33 cellular contexts compared by ENCODE assay signal in the genomic region with DNA sequence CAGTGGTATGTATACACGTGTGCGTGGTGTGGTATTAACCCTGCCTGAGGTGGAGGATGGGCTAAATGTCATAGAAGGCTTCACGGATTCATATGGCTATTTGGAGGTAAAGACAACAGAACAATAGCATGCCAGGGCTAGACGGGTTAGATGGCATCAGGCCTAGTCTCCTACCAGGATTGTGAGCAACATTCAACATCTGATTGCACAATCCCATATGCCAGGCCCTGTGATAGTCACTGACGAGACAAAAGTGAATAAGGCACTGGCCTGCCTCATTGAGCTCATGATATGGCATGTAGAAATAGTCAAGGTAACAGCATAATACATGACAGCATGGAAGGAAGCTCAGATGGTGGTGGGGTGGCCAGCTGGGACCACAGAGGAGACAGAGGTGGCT.
"Had no signal": no experiment of that assay in that cellular context is flagged by ENCODE, and none has a peak within 500 bp of the region (broad histone marks: within the 10 kb centered on the region; RNA-seq: fewer than 3 reads in every experiment).

No MANE protein-coding gene starts in this region.

- FAIRE-seq: astrocyte, kidney had no signal

- H3K9me3 Mint-ChIP-seq: activated CD4-positive, alpha-beta T cell treated with anti-CD3 and anti-CD28 coated beads, Interleukin-2, amount 10 ng/mL, durations not matched to agents 7 days and 5 days; activated CD8-positive, alpha-beta T cell treated with anti-CD3 and anti-CD28 coated beads for 36 hours; activated T-cell treated with anti-CD3 and anti-CD28 coated beads, Interleukin-2, amount 50 U/mL, for 4 hours; activated T-helper 17 cell treated with anti-CD3 and anti-CD28 coated beads, Interleukin-2, amount 50 U/mL, for 72 hours; central memory CD8-positive, alpha-beta T cell; dendritic cell treated with granulocyte-macrophage colony-stimulating factor and Interleukin-4, amounts not matched to agents 40 ng/mL and 50 ng/mL, for 4 days; endodermal cell; immature natural killer cell; memory B cell; naive thymus-derived CD8-positive, alpha-beta T cell; stimulated activated effector memory CD8-positive, alpha-beta T cell treated with anti-CD3 and anti-CD28 coated beads, Interleukin-12 subunit alpha, Interleukin-12 subunit beta, amount 100 ng/mL, for 72 hours; stimulated activated naive CD8-positive, alpha-beta T cell treated with anti-CD3 and anti-CD28 coated beads, Interleukin-15, amount 100 ng/mL, for 72 hours had no signal

- ATAC-seq: activated CD8-positive, alpha-beta T cell treated with anti-CD3 and anti-CD28 coated beads for 36 hours; activated T-cell treated with anti-CD3 and anti-CD28 coated beads, Interleukin-2, amount 50 U/mL, for 4 hours; activated T-helper 17 cell treated with anti-CD3 and anti-CD28 coated beads, Interleukin-2, amount 50 U/mL, for 72 hours; foreskin keratinocyte; left colon; naive thymus-derived CD8-positive, alpha-beta T cell; stimulated activated effector memory CD8-positive, alpha-beta T cell treated with anti-CD3 and anti-CD28 coated beads, Interleukin-12 subunit alpha, Interleukin-12 subunit beta, amount 100 ng/mL, for 72 hours; stimulated activated naive CD8-positive, alpha-beta T cell treated with anti-CD3 and anti-CD28 coated beads, Interleukin-15, amount 100 ng/mL, for 72 hours; T-helper 17 cell had no signal

- H3K27ac Mint-ChIP-seq: activated CD4-positive, alpha-beta T cell treated with anti-CD3 and anti-CD28 coated beads, Interleukin-2, amount 10 ng/mL, durations not matched to agents 7 days and 5 days; activated CD8-positive, alpha-beta T cell treated with anti-CD3 and anti-CD28 coated beads for 36 hours; activated T-helper 17 cell treated with anti-CD3 and anti-CD28 coated beads, Interleukin-2, amount 50 U/mL, for 72 hours; dendritic cell treated with granulocyte-macrophage colony-stimulating factor and Interleukin-4, amounts not matched to agents 40 ng/mL and 50 ng/mL, for 4 days; endodermal cell; immature natural killer cell; memory B cell; naive thymus-derived CD8-positive, alpha-beta T cell; stimulated activated effector memory CD8-positive, alpha-beta T cell treated with anti-CD3 and anti-CD28 coated beads, Interleukin-12 subunit alpha, Interleukin-12 subunit beta, amount 100 ng/mL, for 72 hours; stimulated activated naive CD8-positive, alpha-beta T cell treated with anti-CD3 and anti-CD28 coated beads, Interleukin-15, amount 100 ng/mL, for 72 hours; T-helper 17 cell had no signal

- H3K4me3 Mint-ChIP-seq: activated CD4-positive, alpha-beta T cell treated with anti-CD3 and anti-CD28 coated beads, Interleukin-2, amount 10 ng/mL, durations not matched to agents 7 days and 5 days; activated CD8-positive, alpha-beta T cell treated with anti-CD3 and anti-CD28 coated beads for 36 hours; activated T-cell treated with anti-CD3 and anti-CD28 coated beads, Interleukin-2, amount 50 U/mL, for 4 hours; activated T-helper 17 cell treated with anti-CD3 and anti-CD28 coated beads, Interleukin-2, amount 50 U/mL, for 72 hours; central memory CD8-positive, alpha-beta T cell; dendritic cell treated with granulocyte-macrophage colony-stimulating factor and Interleukin-4, amounts not matched to agents 40 ng/mL and 50 ng/mL, for 4 days; endodermal cell; immature natural killer cell; memory B cell; naive thymus-derived CD8-positive, alpha-beta T cell; neural crest cell; stimulated activated effector memory CD8-positive, alpha-beta T cell treated with anti-CD3 and anti-CD28 coated beads, Interleukin-12 subunit alpha, Interleukin-12 subunit beta, amount 100 ng/mL, for 72 hours; stimulated activated naive CD8-positive, alpha-beta T cell treated with anti-CD3 and anti-CD28 coated beads, Interleukin-15, amount 100 ng/mL, for 72 hours; T-helper 17 cell had no signal

- H3K4me1 Mint-ChIP-seq: activated CD4-positive, alpha-beta T cell treated with anti-CD3 and anti-CD28 coated beads, Interleukin-2, amount 10 ng/mL, durations not matched to agents 7 days and 5 days; activated T-helper 17 cell treated with anti-CD3 and anti-CD28 coated beads, Interleukin-2, amount 50 U/mL, for 72 hours; central memory CD8-positive, alpha-beta T cell; immature natural killer cell; memory B cell; naive thymus-derived CD8-positive, alpha-beta T cell; neural crest cell; stimulated activated effector memory CD8-positive, alpha-beta T cell treated with anti-CD3 and anti-CD28 coated beads, Interleukin-12 subunit alpha, Interleukin-12 subunit beta, amount 100 ng/mL, for 72 hours; stimulated activated naive CD8-positive, alpha-beta T cell treated with anti-CD3 and anti-CD28 coated beads, Interleukin-15, amount 100 ng/mL, for 72 hours; T-helper 17 cell had no signal

- H3K36me3 Mint-ChIP-seq: immature natural killer cell; memory B cell; naive thymus-derived CD8-positive, alpha-beta T cell; stimulated activated effector memory CD8-positive, alpha-beta T cell treated with anti-CD3 and anti-CD28 coated beads, Interleukin-12 subunit alpha, Interleukin-12 subunit beta, amount 100 ng/mL, for 72 hours had no signal

- DNase-seq: activated CD4-positive, alpha-beta T cell treated with anti-CD3 and anti-CD28 coated beads, Interleukin-2, amount 10 ng/mL, durations not matched to agents 7 days and 5 days; activated CD4-positive, CD25-positive, alpha-beta regulatory T cell treated with anti-CD3 and anti-CD28 coated beads, Interleukin-2, amount 50 U/mL, for 72 hours; activated CD8-positive, alpha-beta T cell treated with anti-CD3 and anti-CD28 coated beads for 36 hours; activated gamma-delta T cell treated with Interleukin-2 at 50 U/mL for 16 hours; activated naive CD4-positive, alpha-beta T cell treated with anti-CD3 and anti-CD28 coated beads, Interleukin-2, amount 50 U/mL, for 16 hours; activated T-cell treated with anti-CD3 and anti-CD28 coated beads, Interleukin-2, amount 50 U/mL, for 4 hours; amniotic stem cell; endodermal cell; heart left ventricle; hypothalamus; immature natural killer cell; kidney; left colon; midbrain; naive thymus-derived CD8-positive, alpha-beta T cell; occipital lobe; stimulated activated CD4-positive, alpha-beta T cell treated with anti-CD3 and anti-CD28 coated beads, Interleukin-4, amount 100 ng/mL, for 1 hour; stimulated activated naive CD8-positive, alpha-beta T cell treated with anti-CD3 and anti-CD28 coated beads, Interleukin-15, amount 100 ng/mL, for 72 hours; substantia nigra; T-helper 17 cell; T1000; thyroid gland; upper lobe of left lung had no signal

- H3K36me3 ChIP-seq: heart left ventricle, right atrium auricular region, thyroid gland, upper lobe of left lung, vagina had no signal

- H3K4me3 ChIP-seq: heart left ventricle, right atrium auricular region, thyroid gland, upper lobe of left lung, vagina had no signal

- H3K27me3 ChIP-seq: foreskin keratinocyte, heart left ventricle, right atrium auricular region, thyroid gland, upper lobe of left lung, vagina had no signal

- H3K27ac ChIP-seq: foreskin keratinocyte, heart left ventricle, right atrium auricular region, thyroid gland, upper lobe of left lung, vagina had no signal

- H3K9me3 ChIP-seq: heart left ventricle, right atrium auricular region, thyroid gland, upper lobe of left lung, vagina had no signal

- H3K4me1 ChIP-seq: foreskin keratinocyte, right atrium auricular region, thyroid gland, vagina had no signal

- H3K27me3 Mint-ChIP-seq: activated CD4-positive, alpha-beta T cell treated with anti-CD3 and anti-CD28 coated beads, Interleukin-2, amount 10 ng/mL, durations not matched to agents 7 days and 5 days had no signal
